22 cellular contexts compared by ENCODE assay signal in the genomic region with DNA sequence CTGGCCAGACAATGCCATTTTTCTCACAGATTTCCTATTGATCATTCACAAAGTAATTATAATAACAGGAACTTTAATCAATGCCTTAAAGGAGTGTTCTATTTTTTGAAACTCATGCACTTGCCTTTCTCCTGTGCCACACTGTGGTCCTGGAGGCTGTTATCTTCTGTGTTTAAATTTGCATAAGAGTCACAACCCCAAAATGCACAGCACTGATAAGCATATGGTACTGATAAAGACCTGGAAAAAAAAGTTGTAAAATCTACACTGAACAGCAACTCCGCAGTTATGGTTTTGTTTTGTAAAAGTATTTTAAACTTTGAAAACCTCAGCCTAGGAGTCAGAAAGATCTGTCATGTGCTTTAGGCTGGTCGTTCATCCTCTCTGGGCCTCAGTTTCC.
"Had no signal": no experiment of that assay in that cellular context is flagged by ENCODE, and none has a peak within 500 bp of the region (broad histone marks: within the 10 kb centered on the region; RNA-seq: fewer than 3 reads in every experiment).

No MANE protein-coding gene starts in this region.

- H3K4me2 ChIP-seq: PC-9 had no signal

- H3K27me3 Mint-ChIP-seq: activated B cell treated with CpG ODN at 0.5 μM for 24 hours; activated naive CD4-positive, alpha-beta T cell treated with anti-CD3 and anti-CD28 coated beads, Interleukin-2, amount 50 U/mL, for 24 hours; activated T-cell treated with anti-CD3 and anti-CD28 coated beads, Interleukin-2, amount 50 U/mL, for 24 hours had no signal

- H3K27ac ChIP-seq: PC-9 had no signal

- H2AFZ ChIP-seq: PC-9 had no signal

- ATAC-seq: activated CD8-positive, alpha-beta memory T cell treated with anti-CD3 and anti-CD28 coated beads, Interleukin-2, amount 10 ng/mL, durations not matched to agents 7 days and 5 days; T-cell had no signal

- DNase-seq: activated B cell treated with CpG ODN at 0.5 μM for 24 hours; activated CD4-positive, alpha-beta T cell treated with anti-CD3 and anti-CD28 coated beads for 1 hour; activated CD4-positive, alpha-beta T cell treated with anti-CD3 and anti-CD28 coated beads, Interleukin-2, amount 10 ng/mL, durations not matched to agents 24 days and 14 days; activated CD4-positive, alpha-beta T cell treated with anti-CD3 and anti-CD28 coated beads, Interleukin-2, amount 50 U/mL, for 48 hours; activated CD8-positive, alpha-beta memory T cell treated with anti-CD3 and anti-CD28 coated beads, Interleukin-2, amount 10 ng/mL, durations not matched to agents 7 days and 5 days; activated effector memory CD4-positive, alpha-beta T cell treated with Interleukin-2 at 50 U/mL for 16 hours; activated naive CD4-positive, alpha-beta T cell; activated T-cell treated with anti-CD3 and anti-CD28 coated beads, Interleukin-2, amount 50 U/mL, for 24 hours; aorta; central memory CD4-positive, alpha-beta T cell; NCI-H1048; NCI-H146; NCI-H187 treated with DMSO at 0.1 percent for 48 hours; NCI-H2081 treated with DMSO at 0.1 percent for 48 hours; NCI-H446; NCI-H524; PC-9; SHP77 treated with DMSO at 0.1 percent for 48 hours; T-cell; T-helper 2 cell had no signal

- H3K27ac Mint-ChIP-seq: activated B cell treated with CpG ODN at 0.5 μM for 24 hours; activated CD4-positive, alpha-beta T cell treated with anti-CD3 and anti-CD28 coated beads, Interleukin-2, amount 10 ng/mL, durations not matched to agents 24 days and 14 days; activated CD8-positive, alpha-beta memory T cell treated with anti-CD3 and anti-CD28 coated beads, Interleukin-2, amount 10 ng/mL, durations not matched to agents 7 days and 5 days; activated naive CD4-positive, alpha-beta T cell treated with anti-CD3 and anti-CD28 coated beads, Interleukin-2, amount 50 U/mL, for 24 hours; activated T-cell treated with anti-CD3 and anti-CD28 coated beads, Interleukin-2, amount 50 U/mL, for 24 hours; activated T-helper 1 cell treated with anti-CD3 and anti-CD28 coated beads, Interleukin-12 subunit alpha, Interleukin-12 subunit beta, Interleukin-2, Interleukin-4 antibody, amounts not matched to agents 30 ng/mL and 10 ng/mL and 1 ng/mL, durations not matched to agents 14 hours and 24 hours and 36 hours; T-cell had no signal

- H3K4me3 Mint-ChIP-seq: activated B cell treated with CpG ODN at 0.5 μM for 24 hours; activated CD4-positive, alpha-beta T cell treated with anti-CD3 and anti-CD28 coated beads, Interleukin-2, amount 10 ng/mL, durations not matched to agents 24 days and 14 days; activated CD8-positive, alpha-beta memory T cell treated with anti-CD3 and anti-CD28 coated beads, Interleukin-2, amount 10 ng/mL, durations not matched to agents 7 days and 5 days; activated naive CD4-positive, alpha-beta T cell treated with anti-CD3 and anti-CD28 coated beads, Interleukin-2, amount 50 U/mL, for 24 hours; activated T-cell treated with anti-CD3 and anti-CD28 coated beads, Interleukin-2, amount 50 U/mL, for 24 hours; activated T-helper 1 cell treated with anti-CD3 and anti-CD28 coated beads, Interleukin-12 subunit alpha, Interleukin-12 subunit beta, Interleukin-2, Interleukin-4 antibody, amounts not matched to agents 30 ng/mL and 10 ng/mL and 1 ng/mL, durations not matched to agents 14 hours and 24 hours and 36 hours; T-cell had no signal

- H3K4me1 Mint-ChIP-seq: activated B cell treated with CpG ODN at 0.5 μM for 24 hours; activated CD4-positive, alpha-beta T cell treated with anti-CD3 and anti-CD28 coated beads, Interleukin-2, amount 10 ng/mL, durations not matched to agents 24 days and 14 days; activated CD8-positive, alpha-beta memory T cell treated with anti-CD3 and anti-CD28 coated beads, Interleukin-2, amount 10 ng/mL, durations not matched to agents 7 days and 5 days; activated naive CD4-positive, alpha-beta T cell treated with anti-CD3 and anti-CD28 coated beads, Interleukin-2, amount 50 U/mL, for 24 hours; T-cell had no signal

- H3K4me3 ChIP-seq: PC-9 had no signal

- H3K36me3 Mint-ChIP-seq: activated CD8-positive, alpha-beta memory T cell treated with anti-CD3 and anti-CD28 coated beads, Interleukin-2, amount 10 ng/mL, durations not matched to agents 7 days and 5 days; activated naive CD4-positive, alpha-beta T cell treated with anti-CD3 and anti-CD28 coated beads, Interleukin-2, amount 50 U/mL, for 24 hours; T-cell had no signal

- H3K9me3 Mint-ChIP-seq: activated B cell treated with CpG ODN at 0.5 μM for 24 hours; activated CD4-positive, alpha-beta T cell treated with anti-CD3 and anti-CD28 coated beads, Interleukin-2, amount 10 ng/mL, durations not matched to agents 24 days and 14 days; activated naive CD4-positive, alpha-beta T cell treated with anti-CD3 and anti-CD28 coated beads, Interleukin-2, amount 50 U/mL, for 24 hours; activated T-cell treated with anti-CD3 and anti-CD28 coated beads, Interleukin-2, amount 50 U/mL, for 24 hours; activated T-helper 1 cell treated with anti-CD3 and anti-CD28 coated beads, Interleukin-12 subunit alpha, Interleukin-12 subunit beta, Interleukin-2, Interleukin-4 antibody, amounts not matched to agents 30 ng/mL and 10 ng/mL and 1 ng/mL, durations not matched to agents 14 hours and 24 hours and 36 hours; T-cell had no signal
